In the genomic region with DNA sequence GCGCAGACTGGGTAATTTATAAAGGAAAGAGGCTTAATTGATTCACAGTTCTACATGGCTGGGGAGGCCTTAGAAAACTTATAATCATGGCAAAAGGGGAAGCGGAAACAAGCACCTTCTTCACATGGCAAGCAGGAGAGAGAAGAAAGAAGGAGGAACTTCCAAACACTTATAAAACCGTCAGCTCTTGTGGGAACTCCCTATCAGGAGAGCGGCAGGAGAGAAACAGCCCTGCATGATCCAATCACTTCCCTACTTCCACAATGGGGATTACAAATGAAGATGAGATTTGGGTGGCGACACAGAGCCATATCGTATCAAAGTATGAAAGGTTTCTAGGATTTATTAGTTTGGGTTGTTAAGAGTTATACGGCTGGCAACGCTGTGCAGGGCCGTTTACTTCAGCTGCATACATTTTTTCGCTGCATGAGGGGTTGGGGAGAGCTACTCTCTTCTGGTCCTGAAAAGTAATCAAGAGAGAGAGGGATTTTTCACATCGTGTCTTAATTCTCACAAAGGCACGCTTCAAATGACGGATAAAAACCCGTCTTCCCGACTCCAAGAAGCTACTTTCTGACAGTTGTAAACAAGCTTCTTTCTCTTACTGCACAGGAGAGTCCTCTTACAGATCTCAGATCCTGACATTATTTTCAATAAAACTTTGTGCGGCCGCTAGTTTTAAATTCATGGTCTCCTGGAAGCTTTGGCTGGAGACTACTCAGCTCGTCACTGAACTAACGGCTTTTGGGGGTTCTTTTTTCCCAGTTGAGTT, we compare ENCODE assay signal across 8 cellular contexts. TPM values are rescaled to one million over a fixed set of nuclear protein-coding genes. Genes with fewer than 3 reads are reported as not detected.
A peak's percentile ranks its signal among the peaks of the same experiment; 100 is the strongest.
DNase-seq lines count a peak whose midpoint lies in the region; ATAC-seq and TF ChIP-seq lines count a peak whose summit lies in the region.

No MANE protein-coding gene starts in this region.

- peak overlapping the region; percentile 60 to 88 (median 79) for H3K4me3 ChIP-seq in esophagus squamous epithelium

- peaks cover 9 to 30% (median 11%) of the 10 kb centered on the region in 3 donors for H3K4me1 ChIP-seq in esophagus squamous epithelium

- WGBS in esophagus squamous epithelium, 2 donors: 11 to 12% methylated on average over 18 to 19 of the region's 19 CpGs

- intact Hi-C loops in esophagus squamous epithelium (cut with DNase I): no loop called here

- H3K9me3 ChIP-seq in esophagus squamous epithelium: no peaks in the 10 kb centered on the region

- DNase-seq in D341Med (ENCODE audit: low spot score): peak; percentile 26
- DNase-seq in SW480 (ENCODE audit: low spot score): peak; percentile 57
- no peak for DNase-seq in esophagus squamous epithelium (lab: John Stamatoyannopoulos, UW)
- peak; percentile 64 for DNase-seq in myocyte (ENCODE audit: low read depth)
- no peak for DNase-seq in NCI-H345 treated with DMSO at 0.1 percent for 48 hours (lab: John Stamatoyannopoulos, UW; ENCODE audit: unreplicated experiment)
- no peak for DNase-seq in NCI-H1105 treated with DMSO at 0.1 percent for 48 hours (lab: John Stamatoyannopoulos, UW)

- H3K27me3 ChIP-seq in esophagus squamous epithelium: no peaks in the 10 kb centered on the region

- no peaks in the 10 kb centered on the region for H3K36me3 ChIP-seq in esophagus squamous epithelium

- TF ChIP-seq POLR2A in esophagus squamous epithelium (IDR thresholded peaks at IDR 0.05): no peak

- ATAC-seq in GM19395 (IDR thresholded peaks at IDR 0.05; ENCODE audit: unreplicated experiment) (peak; percentile 31), HG03457 (IDR thresholded peaks at IDR 0.05; ENCODE audit: unreplicated experiment) (peak; percentile 11)

- no peak for TF ChIP-seq CTCF in esophagus squamous epithelium (IDR thresholded peaks at IDR 0.05)

- peak overlapping the region; percentile 84 to 93 (median 86) for H3K27ac ChIP-seq in esophagus squamous epithelium

RNA-seq across cellular contexts. Expression of a gene that starts 0.8 kb away (rescaled TPM):
- total RNA-seq in esophagus squamous epithelium: 10 to 100 TPM; 12.2 to 21.1 (median 13.0) TPM
- total RNA-seq in myocyte: 13.0 and 17.4 TPM in 2 replicates
- 8.4 TPM for polyA plus RNA-seq in myocyte (2012)

RNA-seq across cellular contexts. Expression of a gene that starts 24.6 kb away (rescaled TPM):
- total RNA-seq in esophagus squamous epithelium (not detected), myocyte (not detected in 2 replicates)
- polyA plus RNA-seq in myocyte (2012): not detected

RNA-seq across cellular contexts. Expression of a gene that starts 57.5 kb away (rescaled TPM):
- 10 to 100 TPM; 13.0 to 24.3 (median 21.2) TPM for total RNA-seq in esophagus squamous epithelium
- 40.7 and 42.0 TPM in 2 replicates for total RNA-seq in myocyte
- polyA plus RNA-seq in myocyte (2012): 18.3 TPM

Comparison
In these comparisons a context has a peak if more than half of its experiments do, and no peak if none do; other contexts are left out.
1. DNase-seq: peak in D341Med (single experiment), SW480 (single experiment) and myocyte (single experiment); none in esophagus squamous epithelium (single experiment), NCI-H345 treated with DMSO at 0.1 percent for 48 hours (single experiment) and NCI-H1105 treated with DMSO at 0.1 percent for 48 hours (single experiment).